In genomic region chr21:35048183-35048601, GRCh38 we compare ENCODE assay signal across 8 cellular contexts. TPM values are rescaled to one million over a fixed set of nuclear protein-coding genes. Genes with fewer than 3 reads are reported as not detected.
DNase-seq lines count a peak whose midpoint lies in the region; ATAC-seq and TF ChIP-seq lines count a peak whose summit lies in the region.

No MANE protein-coding gene starts in this region.

- H3K27ac ChIP-seq in heart right ventricle (peak overlapping the region in 5 of 10 donors; percentile 5 to 86 (median 43)), esophagus muscularis mucosa (replicated peaks in 1 of 4) (peak overlapping the region in 2 of 4 donors; percentile 3 to 45)

- H3K4me1 ChIP-seq in heart right ventricle (peaks cover 0 to 79% (median 10%) of the 10 kb centered on the region in 9 donors), esophagus muscularis mucosa (peaks cover 8 to 36% (median 23%) of the 10 kb centered on the region in 4 donors)

- intact Hi-C loops in heart right ventricle (cut with DNase I) (loop anchor here in 4 of 10 donors (5.0 to 10.0 kb wide), 3 partner anchors 161 to 807 kb away; no protein-coding TSS in a partner anchor), Right ventricle myocardium superior (cut with DNase I) (no loop called here), esophagus muscularis mucosa (cut with DNase I) (no loop called here)

- DNase-seq in heart right ventricle (no peak), Right ventricle myocardium superior (no peak), SW480 (ENCODE audit: low spot score) (peak; percentile 79), esophagus muscularis mucosa (ENCODE audit: extremely low spot score) (peak; percentile 77), NCI-H2171 treated with DMSO at 0.1 percent for 48 hours (lab: John Stamatoyannopoulos, UW) (no peak), OCI-M2 (lab: John Stamatoyannopoulos, UW; ENCODE audit: unreplicated experiment) (no peak), activated gamma-delta T cell (lab: John Stamatoyannopoulos, UW) (no peak)
- no peak for DNase-seq in stimulated activated naive CD8-positive, alpha-beta T cell treated with anti-CD3 and anti-CD28 coated beads, Interleukin-15, Interleukin-2, amounts not matched to agents 100 U/mL and 50 U/mL, for 24 hours

- no peak for TF ChIP-seq EP300 in esophagus muscularis mucosa (IDR thresholded peaks at IDR 0.05)

- no peaks in the 10 kb centered on the region for H3K9me3 ChIP-seq in heart right ventricle
- H3K9me3 ChIP-seq in esophagus muscularis mucosa, result no peaks in the 10 kb centered on the region

- peak overlapping the region in 7 of 10 donors; percentile 1 to 63 (median 37) for H3K4me3 ChIP-seq in heart right ventricle
- peak overlapping the region; percentile 26 to 41 (median 28) for H3K4me3 ChIP-seq in esophagus muscularis mucosa

- TF ChIP-seq CTCF in heart right ventricle (IDR thresholded peaks at IDR 0.05) (no peak), esophagus muscularis mucosa (IDR thresholded peaks at IDR 0.05) (no peak)

- H3K36me3 ChIP-seq in heart right ventricle (no peaks in the 10 kb centered on the region), esophagus muscularis mucosa (no peaks in the 10 kb centered on the region)

- ATAC-seq in heart right ventricle, result no peak
- no peak for ATAC-seq in Right ventricle myocardium superior (ENCODE audit: poor library complexity)
- ATAC-seq in stimulated activated naive CD8-positive, alpha-beta T cell treated with anti-CD3 and anti-CD28 coated beads, Interleukin-15, Interleukin-2, amounts not matched to agents 100 U/mL and 50 U/mL, for 24 hours, result peak; percentile 3

- TF ChIP-seq POLR2A in esophagus muscularis mucosa (IDR thresholded peaks at IDR 0.05; ENCODE audit: low read depth), result no peak

- H3K27me3 ChIP-seq in heart right ventricle, result peaks cover 0 to 41% (median 11%) of the 10 kb centered on the region in 7 donors
- H3K27me3 ChIP-seq in esophagus muscularis mucosa, result peaks cover 0 to 16% (median 3%) of the 10 kb centered on the region in 4 donors

- 75% methylated on average over 6 of the region's 6 CpGs for WGBS in heart right ventricle, 2 donors
- WGBS in esophagus muscularis mucosa, result 78% methylated on average over 6 of the region's 6 CpGs

RNA-seq across cellular contexts. Expression of gene RUNX1, which starts 0.9 kb away (rescaled TPM):
- 10 to 100 TPM in 1 of 10 donors, 1 to 10 TPM in 9; 2.1 to 29.3 (median 4.4) TPM for total RNA-seq in heart right ventricle
- polyA plus RNA-seq in heart right ventricle, result under 1 TPM; 0.88 to 0.93 TPM
- total RNA-seq in Right ventricle myocardium superior, result 1.5 TPM
- 10 to 100 TPM in 1 of 4 donors, 1 to 10 TPM in 3; 3.7 to 10.9 (median 5.6) TPM for total RNA-seq in esophagus muscularis mucosa

Comparison
In these comparisons a context has a peak if more than half of its experiments do, and no peak if none do; other contexts are left out.
1. DNase-seq: peak in SW480 (single experiment) and esophagus muscularis mucosa (single experiment); none in heart right ventricle (0 of 2), Right ventricle myocardium superior (single experiment), stimulated activated naive CD8-positive, alpha-beta T cell treated with anti-CD3 and anti-CD28 coated beads, Interleukin-15, Interleukin-2, amounts not matched to agents 100 U/mL and 50 U/mL, for 24 hours (single experiment), NCI-H2171 treated with DMSO at 0.1 percent for 48 hours (single experiment), OCI-M2 (single experiment) and activated gamma-delta T cell (single experiment).